Comparison of ENCODE assay signal across 8 cellular contexts in genomic region chr9:94166237-94167054, GRCh38.
DNase-seq lines count a peak whose midpoint lies in the region; ATAC-seq and TF ChIP-seq lines count a peak whose summit lies in the region.

No MANE protein-coding gene starts in this region.

- H3K4me1 ChIP-seq in left lung: peaks cover 25 to 49% of the 10 kb centered on the region in 2 donors

- peak overlapping the region; percentile 54 to 75 for H3K4me3 ChIP-seq in left lung

- TF ChIP-seq CTCF in C4-2B (conservative IDR thresholded peaks at IDR 0.05): no peak; the same call in 1 of the 2 replicates
- TF ChIP-seq CTCF in left lung (IDR thresholded peaks at IDR 0.05): no peak

- intact Hi-C loops in left lung (cut with DNase I): no loop called here

- H3K27ac ChIP-seq in C4-2B: peak overlapping the region; percentile 99
- peak overlapping the region; percentile 99 to 100 for H3K27ac ChIP-seq in left lung

- DNase-seq in NCI-H526 treated with DMSO at 0.1 percent for 48 hours (lab: John Stamatoyannopoulos, UW) (peak; percentile 87), dedifferentiated amniotic fluid mesenchymal stem cell (ENCODE audit: extremely low spot score) (peak; percentile 97), left lung (peak; percentile 96 to 98)
- peak; percentile 92 for DNase-seq in activated CD4-positive, alpha-beta T cell treated with anti-CD3 and anti-CD28 coated beads, Interleukin-2, amount 50 U/mL, for 1 hour
- peak; percentile 95 for DNase-seq in stimulated activated CD4-positive, alpha-beta T cell treated with anti-CD3 and anti-CD28 coated beads, Interleukin-2, amount 100 ng/mL, for 4 hours (ENCODE audit: low read depth)

- ATAC-seq in GM19351 (IDR thresholded peaks at IDR 0.05; ENCODE audit: unreplicated experiment) (peak; percentile 56), HG03520 (IDR thresholded peaks at IDR 0.05; ENCODE audit: unreplicated experiment) (peak; percentile 48), left lung (peak; percentile 81)

- peaks cover 0 to 3% of the 10 kb centered on the region in 2 donors for H3K36me3 ChIP-seq in left lung

- H3K27me3 ChIP-seq in left lung: no peaks in the 10 kb centered on the region

- H3K9me3 ChIP-seq in left lung: no peaks in the 10 kb centered on the region

Comparison
In these comparisons a context has a peak if more than half of its experiments do, and no peak if none do; other contexts are left out.
1. Peak in every context shown above with its lines: DNase-seq, ATAC-seq, H3K4me3 ChIP-seq and H3K27ac ChIP-seq.